23 cellular contexts compared by ENCODE assay signal in genomic region chr16:48949636-48950035, GRCh38.
DNase-seq lines count a peak whose midpoint lies in the region; ATAC-seq and TF ChIP-seq lines count a peak whose summit lies in the region.
"Had no signal": no experiment of that assay in that cellular context is flagged by ENCODE, and none has a peak within 500 bp of the region (broad histone marks: within the 10 kb centered on the region; RNA-seq: fewer than 3 reads in every experiment).

No MANE protein-coding gene starts in this region.

- H3K36me3 ChIP-seq in MG63 (no peaks in the 10 kb centered on the region), sigmoid colon (no peaks in the 10 kb centered on the region), esophagus squamous epithelium (no peaks in the 10 kb centered on the region)
- H3K36me3 ChIP-seq: cardiac muscle cell, neural progenitor cell, thyroid gland had no signal

- TF ChIP-seq POLR2A in sigmoid colon (IDR thresholded peaks at IDR 0.05) (no peak), esophagus squamous epithelium (IDR thresholded peaks at IDR 0.05) (no peak)

- H3K4me1 ChIP-seq in sigmoid colon, result peaks cover 0 to 55% (median 44%) of the 10 kb centered on the region in 4 donors
- no peaks in the 10 kb centered on the region for H3K4me1 ChIP-seq in esophagus squamous epithelium
- H3K4me1 ChIP-seq: neural progenitor cell had no signal

- H3K27ac ChIP-seq in sigmoid colon, result peak overlapping the region in 3 of 4 donors; percentile 64 to 82 (median 81)
- H3K27ac ChIP-seq in esophagus squamous epithelium, result no peak overlapping the region
- H3K27ac ChIP-seq: cardiac muscle cell, GM23248, neural progenitor cell, thyroid gland had no signal

- TF ChIP-seq CTCF in sigmoid colon (IDR thresholded peaks at IDR 0.05), result no peak
- no peak for TF ChIP-seq CTCF in esophagus squamous epithelium (IDR thresholded peaks at IDR 0.05)

- no peak for TF ChIP-seq EP300 in sigmoid colon (IDR thresholded peaks at IDR 0.05)

- no peak for ATAC-seq in HG03565 (IDR thresholded peaks at IDR 0.05; ENCODE audit: unreplicated experiment)
- ATAC-seq: activated naive CD8-positive, alpha-beta T cell treated with anti-CD3 and anti-CD28 coated beads, Interleukin-2, amount 50 U/mL, for 24 hours; left ventricle myocardium superior; WTC11 had no signal

- peak; percentile 45 for DNase-seq in GM04503 (ENCODE audit: low read depth)
- DNase-seq in MG63, result peak; percentile 68
- DNase-seq in fibroblast of gingiva (ENCODE audit: low read depth), result peak; percentile 20
- DNase-seq in sigmoid colon, result no peak
- no peak for DNase-seq in esophagus squamous epithelium (lab: John Stamatoyannopoulos, UW)
- DNase-seq in activated CD4-positive, alpha-beta T cell treated with anti-CD3 and anti-CD28 coated beads for 48 hours, result no peak
- DNase-seq in DMS153 treated with DMSO at 0.1 percent for 48 hours (lab: John Stamatoyannopoulos, UW; ENCODE audit: unreplicated experiment), result no peak
- DNase-seq: activated CD4-positive, alpha-beta T cell treated with anti-CD3 and anti-CD28 coated beads, Interleukin-2, amount 50 U/mL, for 48 hours; activated CD8-positive, alpha-beta memory T cell treated with anti-CD3 and anti-CD28 coated beads, Interleukin-2, amount 50 U/mL, for 48 hours; activated naive CD8-positive, alpha-beta T cell treated with anti-CD3 and anti-CD28 coated beads, Interleukin-2, amount 50 U/mL, for 24 hours; CD4-positive, alpha-beta T cell; GM23248; immature natural killer cell; left ventricle myocardium superior; NCI-H146; NCI-H69; stimulated activated CD4-positive, alpha-beta T cell treated with anti-CD3 and anti-CD28 coated beads, Interleukin-4, amount 100 ng/mL, for 1 hour; stimulated activated naive CD4-positive, alpha-beta T cell treated with Interleukin-2 at 50 U/mL for 16 hours had no signal

- no peaks in the 10 kb centered on the region for H3K9me3 ChIP-seq in MG63
- H3K9me3 ChIP-seq in sigmoid colon, result no peaks in the 10 kb centered on the region
- H3K9me3 ChIP-seq in esophagus squamous epithelium, result no peaks in the 10 kb centered on the region
- H3K9me3 ChIP-seq: thyroid gland had no signal

- intact Hi-C loops in sigmoid colon (cut with DNase I), result loop anchor here (2.0 to 10.0 kb wide), 2 partner anchors 49 to 335 kb away; partner anchors contain the start of gene CBLN1
- intact Hi-C loops in esophagus squamous epithelium (cut with DNase I), result no loop called here

- WGBS in sigmoid colon, 2 donors, result 74 to 76% methylated on average over 2 of the region's 2 CpGs
- WGBS in esophagus squamous epithelium, 2 donors, result 57 to 68% methylated on average over 2 of the region's 2 CpGs

- no peak overlapping the region for H3K4me3 ChIP-seq in MG63
- H3K4me3 ChIP-seq in sigmoid colon, result no peak overlapping the region
- H3K4me3 ChIP-seq in esophagus squamous epithelium, result no peak overlapping the region
- H3K4me3 ChIP-seq: cardiac muscle cell, GM23248, neural progenitor cell, thyroid gland had no signal

- H3K27me3 ChIP-seq in MG63 (no peaks in the 10 kb centered on the region), sigmoid colon (no peaks in the 10 kb centered on the region), esophagus squamous epithelium (no peaks in the 10 kb centered on the region)
- H3K27me3 ChIP-seq: cardiac muscle cell, neural progenitor cell, thyroid gland had no signal

Comparison
In these comparisons a context has a peak if more than half of its experiments do, and no peak if none do; other contexts are left out.
1. DNase-seq: peak in GM04503 (single experiment), MG63 (single experiment) and fibroblast of gingiva (single experiment); none in sigmoid colon (single experiment), esophagus squamous epithelium (single experiment), activated CD4-positive, alpha-beta T cell treated with anti-CD3 and anti-CD28 coated beads for 48 hours (single experiment) and DMS153 treated with DMSO at 0.1 percent for 48 hours (single experiment).
2. H3K27ac ChIP-seq: peak in sigmoid colon (3 of 4); none in esophagus squamous epithelium (0 of 4).